8 cellular contexts compared by ENCODE assay signal in genomic region chr2:172086349-172087190, GRCh38. TPM values are rescaled to one million over a fixed set of nuclear protein-coding genes. Genes with fewer than 3 reads are reported as not detected.
A peak's percentile ranks its signal among the peaks of the same experiment; 100 is the strongest.
DNase-seq lines count a peak whose midpoint lies in the region; ATAC-seq and TF ChIP-seq lines count a peak whose summit lies in the region.

No MANE protein-coding gene starts in this region.

- H3K27me3 ChIP-seq in naive thymus-derived CD4-positive, alpha-beta T cell (ENCODE audit: control insufficient read depth in 2 of 2, insufficient read depth in 2 of 2, low read length in 2 of 2), result peaks cover 68 to 95% of the 10 kb centered on the region in 2 donors

- H3K27ac ChIP-seq in 22Rv1 (peak overlapping the region; percentile 93), RWPE1 (peak overlapping the region; percentile 95)
- no peak overlapping the region for H3K27ac ChIP-seq in naive thymus-derived CD4-positive, alpha-beta T cell (ENCODE audit: low read depth, low read length)

- no peaks in the 10 kb centered on the region for H3K9me3 ChIP-seq in naive thymus-derived CD4-positive, alpha-beta T cell (ENCODE audit: control insufficient read depth in 2 of 3, low read length in 3 of 3)

- POLR2A ChIA-PET in RWPE1 (lab: Yijun Ruan, JAX; ENCODE audit: low non-redundant PET), result no interaction called here
- POLR2A ChIA-PET in naive thymus-derived CD4-positive, alpha-beta T cell (lab: Charles Lee), result interaction anchor here (1.2 to 2.4 kb wide), 4 partner anchors 9 to 17 kb away, joined by 6 to 12 read pairs (median 9); no protein-coding TSS in a partner anchor

- CTCF ChIA-PET in RWPE1 (lab: Yijun Ruan, JAX), result interaction anchor here (0.7 kb wide), 1 partner anchor 15 kb away, joined by 3 read pairs; no protein-coding TSS in a partner anchor
- CTCF ChIA-PET in naive thymus-derived CD4-positive, alpha-beta T cell (lab: Charles Lee), result interaction anchor here (1.3 kb wide), 1 partner anchor 15 kb away, joined by 5 read pairs; the partner anchor contains the start of gene DLX2

- peaks cover 29 to 65% (median 55%) of the 10 kb centered on the region in 7 donors for H3K4me1 Mint-ChIP-seq in naive thymus-derived CD4-positive, alpha-beta T cell

- peak; percentile 55 for ATAC-seq in naive thymus-derived CD4-positive, alpha-beta T cell
- ATAC-seq in GM21737 (IDR thresholded peaks at IDR 0.05; ENCODE audit: unreplicated experiment) (no peak), HG02870 (IDR thresholded peaks at IDR 0.05; ENCODE audit: unreplicated experiment) (no peak)

- H3K4me1 ChIP-seq in naive thymus-derived CD4-positive, alpha-beta T cell (ENCODE audit: control insufficient read depth in 2 of 2, insufficient read depth in 2 of 2, low read length in 2 of 2), result peaks cover 46 to 50% of the 10 kb centered on the region in 2 donors

- peak overlapping the region in 9 of 10 donors; percentile 49 to 83 (median 75) for H3K4me3 Mint-ChIP-seq in naive thymus-derived CD4-positive, alpha-beta T cell

- no peak for DNase-seq in RWPE1 (ENCODE audit: low spot score)
- DNase-seq in central memory CD4-positive, alpha-beta T cell, result peak; percentile 61
- peak in 6 of 9 donors; percentile 61 to 72 (median 68) for DNase-seq in naive thymus-derived CD4-positive, alpha-beta T cell
- no peak for DNase-seq in NCI-H128 (lab: John Stamatoyannopoulos, UW; ENCODE audit: unreplicated experiment)

- H3K4me3 ChIP-seq in GM12875 (ENCODE audit: low read depth, low read length), result peak overlapping the region; percentile 14
- peak overlapping the region; percentile 41 for H3K4me3 ChIP-seq in naive thymus-derived CD4-positive, alpha-beta T cell (ENCODE audit: low read length)

- TF ChIP-seq CTCF in 22Rv1 (IDR thresholded peaks at IDR 0.05), result 0 out of 2 replicates have a peak, but pooled peaks have one; percentile 6
- peak; percentile 43; the same call in 1 of the 2 replicates for TF ChIP-seq CTCF in GM12875 (IDR thresholded peaks at IDR 0.05; ENCODE audit: borderline replicate concordance, insufficient read depth, low read depth, low read length)
- peak; percentile 37 for TF ChIP-seq CTCF in RWPE1 (conservative IDR thresholded peaks at IDR 0.05; ENCODE audit: low read depth)

- peaks cover 80 to 96% (median 86%) of the 10 kb centered on the region in 5 donors for H3K27me3 Mint-ChIP-seq in naive thymus-derived CD4-positive, alpha-beta T cell

- peak overlapping the region in 8 of 9 donors; percentile 45 to 91 (median 84) for H3K27ac Mint-ChIP-seq in naive thymus-derived CD4-positive, alpha-beta T cell

- peaks cover 0 to 17% (median 0%) of the 10 kb centered on the region in 5 donors for H3K36me3 Mint-ChIP-seq in naive thymus-derived CD4-positive, alpha-beta T cell

- H3K36me3 ChIP-seq in naive thymus-derived CD4-positive, alpha-beta T cell (ENCODE audit: control insufficient read depth in 2 of 3, insufficient read depth in 3 of 3, low read length in 3 of 3), result no peaks in the 10 kb centered on the region

- intact Hi-C loops in naive thymus-derived CD4-positive, alpha-beta T cell (cut with micrococcal nuclease), result loop anchor here (1.0 to 10.0 kb wide), 3 partner anchors 9 to 1372 kb away; partner anchors contain the start of genes GAD1 (in 1 of the 2) and SP5 (in 1 of the 2)

- H3K9me3 Mint-ChIP-seq in naive thymus-derived CD4-positive, alpha-beta T cell, result peaks cover 0 to 50% (median 6%) of the 10 kb centered on the region in 11 donors

RNA-seq across cellular contexts. Expression of gene DLX1, which starts 1.3 kb away (rescaled TPM):
- total RNA-seq in naive thymus-derived CD4-positive, alpha-beta T cell, result not detected
- not detected for polyA plus RNA-seq in naive thymus-derived CD4-positive, alpha-beta T cell

RNA-seq across cellular contexts. Expression of gene DLX2, which starts 16.1 kb away (rescaled TPM):
- total RNA-seq in naive thymus-derived CD4-positive, alpha-beta T cell, result under 1 TPM in 2 of 5 experiments, not detected in 3; 0.16 to 0.34 TPM
- polyA plus RNA-seq in naive thymus-derived CD4-positive, alpha-beta T cell, result not detected

Comparison
In these comparisons a context has a peak if more than half of its experiments do, and no peak if none do; other contexts are left out.
1. DNase-seq: peak in central memory CD4-positive, alpha-beta T cell (single experiment) and naive thymus-derived CD4-positive, alpha-beta T cell (6 of 9); none in RWPE1 (single experiment) and NCI-H128 (single experiment).
2. Peak in every context shown above with its lines, with median percentiles within 50 percentile points of each other: CTCF ChIP-seq.